20 cellular contexts compared by ENCODE assay signal in the genomic region with DNA sequence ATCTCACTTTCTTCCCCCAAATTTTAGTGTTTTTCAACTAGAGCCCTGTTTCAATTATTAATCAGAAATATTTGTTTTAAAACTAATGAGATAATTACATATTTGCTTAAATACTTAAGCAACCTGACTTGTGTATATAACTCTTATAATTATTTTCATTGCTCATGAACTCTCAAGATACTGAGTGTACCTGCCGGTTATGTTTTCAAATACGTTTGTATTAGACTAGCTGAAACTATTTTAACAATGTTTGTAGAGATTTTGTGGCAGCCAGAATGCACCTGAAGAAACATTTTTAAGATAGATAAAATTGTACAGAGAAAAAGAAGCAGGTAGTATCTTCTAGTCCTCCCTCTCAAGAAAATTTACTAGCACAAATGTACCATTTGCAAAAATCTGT.
"Had no signal": no experiment of that assay in that cellular context is flagged by ENCODE, and none has a peak within 500 bp of the region (broad histone marks: within the 10 kb centered on the region; RNA-seq: fewer than 3 reads in every experiment).

No MANE protein-coding gene starts in this region.

- H3K27me3 Mint-ChIP-seq: natural killer cell treated with Interleukin-12 subunit alpha and Interleukin-12 subunit beta and Interleukin-15 and Interleukin-18, amount 100 ng/mL, for 72 hours had no signal

- H3K9ac ChIP-seq: neural progenitor cell, parathyroid adenoma had no signal

- H3K27me3 ChIP-seq: neural progenitor cell, stomach had no signal

- H2AFZ ChIP-seq: neural progenitor cell, parathyroid adenoma had no signal

- H3K9me3 ChIP-seq: heart right ventricle, stomach, thoracic aorta had no signal

- H3K4me2 ChIP-seq: neural progenitor cell had no signal

- H3K79me2 ChIP-seq: parathyroid adenoma had no signal

- H3K4me1 ChIP-seq: heart right ventricle, parathyroid adenoma, stomach had no signal

- H3K36me3 ChIP-seq: heart right ventricle, neural progenitor cell, stomach, thoracic aorta had no signal

- ATAC-seq: heart right ventricle; left cardiac atrium; left ventricle myocardium superior; natural killer cell treated with Interleukin-12 subunit alpha and Interleukin-12 subunit beta and Interleukin-15 and Interleukin-18, amount 100 ng/mL, for 72 hours; sciatic nerve had no signal

- H3K4me3 ChIP-seq: heart right ventricle, lung, neural progenitor cell, stomach, thoracic aorta had no signal

- H3K27ac Mint-ChIP-seq: dendritic cell treated with granulocyte-macrophage colony-stimulating factor and Interleukin-4, amounts not matched to agents 40 ng/mL and 50 ng/mL, for 4 days; natural killer cell treated with Interleukin-12 subunit alpha and Interleukin-12 subunit beta and Interleukin-15 and Interleukin-18, amount 100 ng/mL, for 72 hours had no signal

- H3K27ac ChIP-seq: heart right ventricle, neural progenitor cell, parathyroid adenoma, stomach, thoracic aorta had no signal

- DNase-seq: cerebellar nuclear complex; heart right ventricle; hypothalamus; kidney; left cardiac atrium; left ventricle myocardium superior; midbrain; occipital lobe; stimulated activated CD4-positive, alpha-beta T cell treated with anti-CD3 and anti-CD28 coated beads, Interleukin-2, amount 100 ng/mL, for 24 hours; stimulated activated naive CD4-positive, alpha-beta T cell; stomach; substantia nigra; trophoblast cell had no signal

- H3K4me3 Mint-ChIP-seq: dendritic cell treated with granulocyte-macrophage colony-stimulating factor and Interleukin-4, amounts not matched to agents 40 ng/mL and 50 ng/mL, for 4 days; natural killer cell treated with Interleukin-12 subunit alpha and Interleukin-12 subunit beta and Interleukin-15 and Interleukin-18, amount 100 ng/mL, for 72 hours; neural progenitor cell had no signal
